ENCODE assay signal across 15 cellular contexts in genomic region chr6:157767757-157768156, GRCh38. TPM values are rescaled to one million over a fixed set of nuclear protein-coding genes. Genes with fewer than 3 reads are reported as not detected.
DNase-seq lines count a peak whose midpoint lies in the region; ATAC-seq and TF ChIP-seq lines count a peak whose summit lies in the region.
"Had no signal": no experiment of that assay in that cellular context is flagged by ENCODE, and none has a peak within 500 bp of the region (broad histone marks: within the 10 kb centered on the region; RNA-seq: fewer than 3 reads in every experiment).

No MANE protein-coding gene starts in this region.

- no peaks in the 10 kb centered on the region for H3K27me3 ChIP-seq in CD4-positive, alpha-beta T cell (ENCODE audit: control insufficient read depth, insufficient read depth, low read length)
- peaks cover 2 to 11% (median 8%) of the 10 kb centered on the region in 3 donors for H3K27me3 ChIP-seq in skeletal muscle tissue (ENCODE audit: control insufficient read depth in 3 of 3, insufficient read depth in 3 of 3, low read length in 3 of 3)
- no peaks in the 10 kb centered on the region for H3K27me3 ChIP-seq in MG63
- H3K27me3 ChIP-seq: right atrium auricular region had no signal

- no peaks in the 10 kb centered on the region for H3K27me3 Mint-ChIP-seq in CD4-positive, alpha-beta T cell
- H3K27me3 Mint-ChIP-seq in dendritic cell treated with granulocyte-macrophage colony-stimulating factor and Interleukin-4, amounts not matched to agents 40 ng/mL and 50 ng/mL, for 4 days, result peaks cover 3% of the 10 kb centered on the region

- no peaks in the 10 kb centered on the region for H3K36me3 Mint-ChIP-seq in CD4-positive, alpha-beta T cell (ENCODE audit: low read depth)
- H3K36me3 Mint-ChIP-seq in dendritic cell treated with granulocyte-macrophage colony-stimulating factor and Interleukin-4, amounts not matched to agents 40 ng/mL and 50 ng/mL, for 4 days (ENCODE audit: low read depth), result no peaks in the 10 kb centered on the region
- H3K36me3 Mint-ChIP-seq: brain had no signal

- peak overlapping the region; percentile 46 for H3K4me3 Mint-ChIP-seq in CD4-positive, alpha-beta T cell
- peak overlapping the region; percentile 6 for H3K4me3 Mint-ChIP-seq in dendritic cell treated with granulocyte-macrophage colony-stimulating factor and Interleukin-4, amounts not matched to agents 40 ng/mL and 50 ng/mL, for 4 days
- H3K4me3 Mint-ChIP-seq: brain had no signal

- intact Hi-C loops in CD4-positive, alpha-beta T cell (cut with DNase I, micrococcal nuclease), result loop anchor here in 1 of 2 experiments (2.0 kb wide), 1 partner anchor 53 kb away; no protein-coding TSS in a partner anchor
- intact Hi-C loops in dendritic cell treated with granulocyte-macrophage colony-stimulating factor and Interleukin-4, amounts not matched to agents 40 ng/mL and 50 ng/mL, for 4 days (cut with micrococcal nuclease), result loop anchor here (10.0 kb wide), 1 partner anchor 317 kb away; no protein-coding TSS in a partner anchor

- POLR2A ChIA-PET in CD4-positive, alpha-beta T cell (lab: Charles Lee), result no interaction called here

- H3K9me3 ChIP-seq in CD4-positive, alpha-beta T cell (ENCODE audit: control insufficient read depth, low read length), result no peaks in the 10 kb centered on the region
- H3K9me3 ChIP-seq in KOPT-K1 (ENCODE audit: insufficient read depth, low read length, poor library complexity, severe bottlenecking) (no peaks in the 10 kb centered on the region), skeletal muscle tissue (ENCODE audit: control insufficient read depth in 3 of 3, low read length in 3 of 3) (no peaks in the 10 kb centered on the region), MG63 (no peaks in the 10 kb centered on the region)
- H3K9me3 ChIP-seq: right atrium auricular region had no signal

- no peak for DNase-seq in CD4-positive, alpha-beta T cell
- no peak for DNase-seq in MG63
- DNase-seq: H7; NCI-H1105 treated with DMSO at 0.1 percent for 48 hours; NCI-H2227 treated with DMSO at 0.1 percent for 48 hours; SIG-M5; stimulated activated CD4-positive, alpha-beta T cell treated with anti-CD3 and anti-CD28 coated beads, Interleukin-4, amount 100 ng/mL, for 4 hours had no signal

- TF ChIP-seq CTCF in CD4-positive, alpha-beta T cell (IDR thresholded peaks at IDR 0.05), result no peak

- peaks cover 17 to 34% (median 20%) of the 10 kb centered on the region in 3 donors for H3K4me1 ChIP-seq in skeletal muscle tissue (ENCODE audit: control insufficient read depth in 3 of 3, insufficient read depth in 3 of 3, low read length in 3 of 3)

- H3K9me3 Mint-ChIP-seq in CD4-positive, alpha-beta T cell, result no peaks in the 10 kb centered on the region
- H3K9me3 Mint-ChIP-seq in dendritic cell treated with granulocyte-macrophage colony-stimulating factor and Interleukin-4, amounts not matched to agents 40 ng/mL and 50 ng/mL, for 4 days, result no peaks in the 10 kb centered on the region

- no peaks in the 10 kb centered on the region for H3K36me3 ChIP-seq in KOPT-K1 (ENCODE audit: insufficient read depth, low read length)
- no peaks in the 10 kb centered on the region for H3K36me3 ChIP-seq in skeletal muscle tissue (ENCODE audit: control insufficient read depth in 3 of 3, insufficient read depth in 3 of 3, low read length in 3 of 3)
- H3K36me3 ChIP-seq in MG63, result no peaks in the 10 kb centered on the region
- H3K36me3 ChIP-seq: right atrium auricular region had no signal

- ATAC-seq in CD4-positive, alpha-beta T cell (ENCODE audit: poor library complexity), result no peak
- ATAC-seq in HG02588 (IDR thresholded peaks at IDR 0.05; ENCODE audit: unreplicated experiment) (no peak), HG03039 (IDR thresholded peaks at IDR 0.05; ENCODE audit: unreplicated experiment) (no peak)

- no peak overlapping the region for H3K4me3 ChIP-seq in skeletal muscle tissue (ENCODE audit: low read length in 3 of 3)
- H3K4me3 ChIP-seq in MG63, result no peak overlapping the region
- H3K4me3 ChIP-seq: right atrium auricular region had no signal

- CTCF ChIA-PET in CD4-positive, alpha-beta T cell (lab: Charles Lee), result no interaction called here

- H3K27ac Mint-ChIP-seq in CD4-positive, alpha-beta T cell, result peak overlapping the region; percentile 86
- peak overlapping the region; percentile 96 for H3K27ac Mint-ChIP-seq in dendritic cell treated with granulocyte-macrophage colony-stimulating factor and Interleukin-4, amounts not matched to agents 40 ng/mL and 50 ng/mL, for 4 days

- H3K27ac ChIP-seq in CD4-positive, alpha-beta T cell (ENCODE audit: low read depth, low read length), result no peak overlapping the region
- H3K27ac ChIP-seq in KOPT-K1 (ENCODE audit: low read depth, low read length, poor library complexity, severe bottlenecking) (peak overlapping the region; percentile 35), skeletal muscle tissue (ENCODE audit: low read depth, low read length) (peak overlapping the region; percentile 68)
- H3K27ac ChIP-seq: C4-2B had no signal

- H3K9ac ChIP-seq in skeletal muscle tissue (ENCODE audit: low read depth in 1 of 3, low read length in 3 of 3), result no peak overlapping the region

- H3K4me1 Mint-ChIP-seq in CD4-positive, alpha-beta T cell (ENCODE audit: low read depth), result peaks cover 56% of the 10 kb centered on the region
- H3K4me1 Mint-ChIP-seq in dendritic cell treated with granulocyte-macrophage colony-stimulating factor and Interleukin-4, amounts not matched to agents 40 ng/mL and 50 ng/mL, for 4 days (ENCODE audit: low read depth), result peaks cover 73% of the 10 kb centered on the region

RNA-seq across cellular contexts. Expression of gene SNX9, which starts 55.3 kb away (rescaled TPM):
- 10 to 100 TPM; 46.6 to 48.5 TPM for total RNA-seq in CD4-positive, alpha-beta T cell
- total RNA-seq in skeletal muscle tissue, result 19.3 TPM
- 44.2 and 51.4 TPM in 2 replicates for total RNA-seq in MG63 (2014; rRNA removed; shearing (Covaris generic); ENCODE audit: low replicate concordance)
